Comparison of ENCODE assay signal across 16 cellular contexts in genomic region chr5:158164648-158165047, GRCh38.
DNase-seq lines count a peak whose midpoint lies in the region; ATAC-seq, FAIRE-seq and TF ChIP-seq lines count a peak whose summit lies in the region.
"Had no signal": no experiment of that assay in that cellular context is flagged by ENCODE, and none has a peak within 500 bp of the region (broad histone marks: within the 10 kb centered on the region; RNA-seq: fewer than 3 reads in every experiment).

No MANE protein-coding gene starts in this region.

- H4K20me1 ChIP-seq in endothelial cell of umbilical vein (replicated peaks; ENCODE audit: control insufficient read depth, extremely low read depth, insufficient read depth, low read length) = no peaks in the 10 kb centered on the region
- H4K20me1 ChIP-seq: BLaER1 treated with 17β-estradiol and CSF1 and Interleukin-3, amounts not matched to agents 10 nM and 100 nM had no signal

- BruUV-seq in endothelial cell of umbilical vein (replicated peaks; lab: Mats Ljungman, UMichigan) = no TSS peak

- no peak overlapping the region for H3K4me2 ChIP-seq in endothelial cell of umbilical vein (ENCODE audit: insufficient read depth, low read length)
- H3K4me2 ChIP-seq: BLaER1 treated with 17β-estradiol and CSF1 and Interleukin-3, amounts not matched to agents 10 nM and 100 nM had no signal

- peaks cover 4 to 10% of the 10 kb centered on the region in 2 donors for H3K4me1 Mint-ChIP-seq in stimulated activated naive B cell treated with anti-CD40 and anti-IgM and Interleukin-4, amounts not matched to agents 10 μg/mL and 1 μg/mL and 100 μg/mL, for 72 hours
- H3K4me1 Mint-ChIP-seq: B cell had no signal

- DNase-seq in HEK293T (ENCODE audit: extremely low spot score) = no peak
- peak; percentile 18 for DNase-seq in RKO (ENCODE audit: low spot score)
- DNase-seq in endothelial cell of umbilical vein (ENCODE audit: low read depth, low spot score) = peak; percentile 41
- DNase-seq in stimulated activated naive B cell treated with anti-CD40 and anti-IgM and Interleukin-4, amounts not matched to agents 10 μg/mL and 1 μg/mL and 100 μg/mL, for 72 hours = no peak
- no peak for DNase-seq in NCI-H2081 (lab: John Stamatoyannopoulos, UW)
- DNase-seq in NK-92 (lab: John Stamatoyannopoulos, UW; ENCODE audit: unreplicated experiment) = no peak
- DNase-seq: Calu3; CD8-positive, alpha-beta T cell; DMS79 treated with DMSO at 0.1 percent for 48 hours; GOT3; H7 had no signal

- H2AFZ ChIP-seq in endothelial cell of umbilical vein (ENCODE audit: low read depth, low read length) = no peak overlapping the region

- TF ChIP-seq CTCF in endothelial cell of umbilical vein (IDR thresholded peaks at IDR 0.05; ENCODE audit: extremely low read depth in 1 of 2, insufficient read depth in 1 of 2, low read depth in 1 of 2, low read length in 2 of 2) = no peak

- no peak overlapping the region for H3K9ac ChIP-seq in endothelial cell of umbilical vein (replicated peaks; ENCODE audit: extremely low read depth, insufficient read depth, low read length)
- H3K9ac ChIP-seq: BLaER1 treated with 17β-estradiol and CSF1 and Interleukin-3, amounts not matched to agents 10 nM and 100 nM had no signal

- H3K27me3 ChIP-seq in endothelial cell of umbilical vein (ENCODE audit: control insufficient read depth in 2 of 2, insufficient read depth in 2 of 2, low read length in 2 of 2) = no peaks in the 10 kb centered on the region
- H3K27me3 ChIP-seq: BLaER1 treated with 17β-estradiol and CSF1 and Interleukin-3, amounts not matched to agents 10 nM and 100 nM had no signal

- peaks cover 2% of the 10 kb centered on the region for H3K4me1 ChIP-seq in endothelial cell of umbilical vein (ENCODE audit: control insufficient read depth, extremely low read depth, insufficient read depth, low read length)

- peak; percentile 72 to 77 for ATAC-seq in stimulated activated naive B cell treated with anti-CD40 and anti-IgM and Interleukin-4, amounts not matched to agents 10 μg/mL and 1 μg/mL and 100 μg/mL, for 72 hours (replicated peaks)
- ATAC-seq: CD8-positive, alpha-beta T cell; GM12878; HCT116; HepG2 had no signal

- no peak for TF ChIP-seq POLR2A in endothelial cell of umbilical vein (IDR thresholded peaks at IDR 0.05; ENCODE audit: low read depth, low read length)

- peak; percentile 4 for FAIRE-seq in endothelial cell of umbilical vein (lab: Jason Lieb, UNC)
- FAIRE-seq: GM12878, HepG2 had no signal

- CTCF ChIA-PET in HEK293T (lab: Yijun Ruan, JAX) = no interaction called here
- CTCF ChIA-PET in endothelial cell of umbilical vein (lab: Charles Lee) = no interaction called here

- H3K9me3 ChIP-seq in endothelial cell of umbilical vein (replicated peaks; ENCODE audit: control insufficient read depth, insufficient read depth, low read length) = no peaks in the 10 kb centered on the region

- intact Hi-C loops in endothelial cell of umbilical vein (cut with micrococcal nuclease) = no loop called here

- H3K79me2 ChIP-seq in endothelial cell of umbilical vein (ENCODE audit: control insufficient read depth, insufficient read depth, low read length) = no peaks in the 10 kb centered on the region

- H3K27ac Mint-ChIP-seq in stimulated activated naive B cell treated with anti-CD40 and anti-IgM and Interleukin-4, amounts not matched to agents 10 μg/mL and 1 μg/mL and 100 μg/mL, for 72 hours = no peak overlapping the region
- H3K27ac Mint-ChIP-seq: B cell; CD8-positive, alpha-beta T cell had no signal

- H3K27ac ChIP-seq in endothelial cell of umbilical vein (ENCODE audit: insufficient read depth, low read depth, low read length) = no peak overlapping the region
- H3K27ac ChIP-seq: BLaER1 treated with 17β-estradiol and CSF1 and Interleukin-3, amounts not matched to agents 10 nM and 100 nM had no signal

- H3K27me3 Mint-ChIP-seq in stimulated activated naive B cell treated with anti-CD40 and anti-IgM and Interleukin-4, amounts not matched to agents 10 μg/mL and 1 μg/mL and 100 μg/mL, for 72 hours = peaks cover 0 to 5% of the 10 kb centered on the region in 2 donors

- no peaks in the 10 kb centered on the region for H3K36me3 Mint-ChIP-seq in stimulated activated naive B cell treated with anti-CD40 and anti-IgM and Interleukin-4, amounts not matched to agents 10 μg/mL and 1 μg/mL and 100 μg/mL, for 72 hours
- H3K36me3 Mint-ChIP-seq: CD8-positive, alpha-beta T cell had no signal

- H3K4me3 ChIP-seq in endothelial cell of umbilical vein (replicated peaks in 1 of 3; ENCODE audit: insufficient read depth in 1 of 3, low read depth in 1 of 3, low read length in 3 of 3) = no peak overlapping the region
- H3K4me3 ChIP-seq: BLaER1 treated with 17β-estradiol and CSF1 and Interleukin-3, amounts not matched to agents 10 nM and 100 nM; GM12878 had no signal

- no peaks in the 10 kb centered on the region for H3K9me3 Mint-ChIP-seq in stimulated activated naive B cell treated with anti-CD40 and anti-IgM and Interleukin-4, amounts not matched to agents 10 μg/mL and 1 μg/mL and 100 μg/mL, for 72 hours
- H3K9me3 Mint-ChIP-seq: CD8-positive, alpha-beta T cell had no signal

- no peak overlapping the region for H3K4me3 Mint-ChIP-seq in stimulated activated naive B cell treated with anti-CD40 and anti-IgM and Interleukin-4, amounts not matched to agents 10 μg/mL and 1 μg/mL and 100 μg/mL, for 72 hours
- H3K4me3 Mint-ChIP-seq: B cell; CD8-positive, alpha-beta T cell had no signal

- no peaks in the 10 kb centered on the region for H3K9me1 ChIP-seq in endothelial cell of umbilical vein (replicated peaks; ENCODE audit: control insufficient read depth, extremely low read depth, insufficient read depth, low read length)

- dilution Hi-C loops in endothelial cell of umbilical vein (cut with MboI; ENCODE audit: extremely low pct_ligation_motif_present, low sequenced_read_pairs) = no loop called here

- POLR2A ChIA-PET in HEK293T (lab: Yijun Ruan, JAX) (no interaction called here), endothelial cell of umbilical vein (lab: Charles Lee) (no interaction called here)

- no peaks in the 10 kb centered on the region for H3K36me3 ChIP-seq in endothelial cell of umbilical vein (ENCODE audit: control insufficient read depth in 2 of 2, extremely low read depth in 1 of 2, insufficient read depth in 2 of 2, low read length in 2 of 2)

TF ChIP-seq in HEK293T, 16 proteins besides CTCF, POLR2A, EP300 and RAD21:
- TF ChIP-seq ZNF384 (IDR thresholded peaks at IDR 0.05) (no peak), PKNOX1 (IDR thresholded peaks at IDR 0.05) (0 out of 2 replicates have a peak, but pooled peaks have one; percentile 32)

TF ChIP-seq in endothelial cell of umbilical vein, 7 proteins besides CTCF, POLR2A, EP300 and RAD21:
- no peak for TF ChIP-seq POLR2AphosphoS5 (IDR thresholded peaks at IDR 0.05; ENCODE audit: insufficient read depth, low read depth, low read length)
- no peak for TF ChIP-seq MAX (IDR thresholded peaks at IDR 0.05; ENCODE audit: insufficient read depth, insufficient read length)
- TF ChIP-seq MYC (IDR thresholded peaks at IDR 0.05; ENCODE audit: low read depth, low read length) = no peak
- no peak for TF ChIP-seq GATA2 (IDR thresholded peaks at IDR 0.05; ENCODE audit: insufficient read depth, insufficient read length, low read depth, low read length)
- no peak for TF ChIP-seq EZH2 (IDR thresholded peaks at IDR 0.05; ENCODE audit: borderline replicate concordance, low read depth, low read length, severe bottlenecking)
- TF ChIP-seq JUN (IDR thresholded peaks at IDR 0.05; ENCODE audit: borderline replicate concordance, insufficient read depth, insufficient read length, low read depth) = no peak
- no peak for TF ChIP-seq FOS (IDR thresholded peaks at IDR 0.05; ENCODE audit: borderline replicate concordance, insufficient read depth, low read length)
TF ChIP-seq in endothelial cell of umbilical vein: peak in this region for 0.

Comparison
In these comparisons a context has a peak if more than half of its experiments do, and no peak if none do; other contexts are left out.
1. DNase-seq: peak in RKO (single experiment) and endothelial cell of umbilical vein (single experiment); none in HEK293T (single experiment), stimulated activated naive B cell treated with anti-CD40 and anti-IgM and Interleukin-4, amounts not matched to agents 10 μg/mL and 1 μg/mL and 100 μg/mL, for 72 hours (single experiment), NCI-H2081 (0 of 2) and NK-92 (single experiment).